ENCODE assay signal across 1 cellular context in the genomic region with DNA sequence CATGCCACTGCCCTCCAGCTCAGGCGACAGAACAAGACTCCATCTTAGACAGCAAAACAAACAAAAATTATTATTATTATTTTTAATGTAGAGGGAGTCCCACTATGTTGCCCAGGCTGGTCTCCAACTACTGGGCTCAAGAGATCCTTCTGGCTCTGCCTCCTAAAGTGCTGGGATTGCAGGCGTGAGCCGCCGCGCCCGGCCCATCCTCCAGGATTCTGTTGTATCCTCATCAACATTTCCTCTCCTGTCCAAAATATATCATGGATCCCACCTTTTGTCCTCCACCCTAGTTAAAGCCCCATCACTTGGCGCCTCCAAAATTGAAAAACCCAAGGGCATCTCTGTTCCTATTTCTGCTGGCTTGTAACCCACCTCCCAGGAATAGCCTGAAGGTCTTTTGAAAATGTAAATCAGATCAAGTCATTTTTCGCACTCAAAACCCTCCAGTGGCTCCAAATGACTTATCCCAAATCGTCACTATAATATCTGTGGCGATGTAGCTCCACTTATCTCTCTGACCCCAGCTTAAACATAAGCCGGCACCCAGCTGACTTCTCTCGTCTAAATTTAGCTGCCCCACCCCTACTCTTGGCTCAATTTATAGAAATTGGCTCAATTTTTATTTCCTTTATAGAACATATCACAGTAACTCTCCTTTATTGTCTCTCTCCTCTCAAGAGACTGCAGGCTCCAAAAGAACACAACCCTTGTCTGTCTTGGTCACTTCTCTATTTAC.
TF ChIP-seq lines count a peak whose summit lies in the region.

No MANE protein-coding gene starts in this region.

TF ChIP-seq in K562, 482 proteins besides CTCF, POLR2A, EP300 and RAD21:
- TF ChIP-seq, protein P1, sequence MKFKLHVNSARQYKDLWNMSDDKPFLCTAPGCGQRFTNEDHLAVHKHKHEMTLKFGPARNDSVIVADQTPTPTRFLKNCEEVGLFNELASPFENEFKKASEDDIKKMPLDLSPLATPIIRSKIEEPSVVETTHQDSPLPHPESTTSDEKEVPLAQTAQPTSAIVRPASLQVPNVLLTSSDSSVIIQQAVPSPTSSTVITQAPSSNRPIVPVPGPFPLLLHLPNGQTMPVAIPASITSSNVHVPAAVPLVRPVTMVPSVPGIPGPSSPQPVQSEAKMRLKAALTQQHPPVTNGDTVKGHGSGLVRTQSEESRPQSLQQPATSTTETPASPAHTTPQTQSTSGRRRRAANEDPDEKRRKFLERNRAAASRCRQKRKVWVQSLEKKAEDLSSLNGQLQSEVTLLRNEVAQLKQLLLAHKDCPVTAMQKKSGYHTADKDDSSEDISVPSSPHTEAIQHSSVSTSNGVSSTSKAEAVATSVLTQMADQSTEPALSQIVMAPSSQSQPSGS (CRISPR knock-in tag; IDR thresholded peaks at IDR 0.05), result no peak
- TF ChIP-seq FOXP1 (CRISPR knock-in tag; IDR thresholded peaks at IDR 0.05) (0 out of 2 replicates have a peak, but pooled peaks have one; percentile 30), SRSF3 (IDR thresholded peaks at IDR 0.05; ENCODE audit: insufficient read depth, low read length) (no peak), TGIF2 (CRISPR knock-in tag; IDR thresholded peaks at IDR 0.05) (no peak), SMARCC2 (IDR thresholded peaks at IDR 0.05; ENCODE audit: low read depth) (no peak), TCF7 (IDR thresholded peaks at IDR 0.05; ENCODE audit: borderline replicate concordance) (no peak), SETDB1 (IDR thresholded peaks at IDR 0.05; ENCODE audit: low read length) (no peak), XRCC5 (IDR thresholded peaks at IDR 0.05; ENCODE audit: low read depth, low read length) (no peak), HDAC1 (IDR thresholded peaks at IDR 0.05) (no peak), MBD2 (IDR thresholded peaks at IDR 0.05; ENCODE audit: borderline replicate concordance, low read depth) (peak; percentile 17; the same call in 1 of the 2 replicates), SMARCB1 (IDR thresholded peaks at IDR 0.05; ENCODE audit: insufficient read length, low read depth) (no peak), KAT8 (IDR thresholded peaks at IDR 0.05; ENCODE audit: low read depth) (no peak), SREBF2 (CRISPR knock-in tag; IDR thresholded peaks at IDR 0.05) (no peak), MEF2A (IDR thresholded peaks at IDR 0.05; ENCODE audit: control insufficient read depth, low read depth, low read length) (peak; percentile 56; the same call in 1 of the 2 replicates), E2F3 (CRISPR knock-in tag; IDR thresholded peaks at IDR 0.05) (no peak), FOXA1 (IDR thresholded peaks at IDR 0.05; ENCODE audit: borderline replicate concordance) (no peak), FOXJ3 (CRISPR knock-in tag; IDR thresholded peaks at IDR 0.05) (no peak), FOXA3 (CRISPR knock-in tag; conservative IDR thresholded peaks at IDR 0.05 in 1 of 2, IDR thresholded peaks at IDR 0.05 in 1 of 2) (0 out of 4 replicates have a peak, but pooled peaks of 1 of the 2 experiments have one; percentile 73), CBFA2T3 (IDR thresholded peaks at IDR 0.05) (peak; percentile 35)
- TF ChIP-seq, protein P2, sequence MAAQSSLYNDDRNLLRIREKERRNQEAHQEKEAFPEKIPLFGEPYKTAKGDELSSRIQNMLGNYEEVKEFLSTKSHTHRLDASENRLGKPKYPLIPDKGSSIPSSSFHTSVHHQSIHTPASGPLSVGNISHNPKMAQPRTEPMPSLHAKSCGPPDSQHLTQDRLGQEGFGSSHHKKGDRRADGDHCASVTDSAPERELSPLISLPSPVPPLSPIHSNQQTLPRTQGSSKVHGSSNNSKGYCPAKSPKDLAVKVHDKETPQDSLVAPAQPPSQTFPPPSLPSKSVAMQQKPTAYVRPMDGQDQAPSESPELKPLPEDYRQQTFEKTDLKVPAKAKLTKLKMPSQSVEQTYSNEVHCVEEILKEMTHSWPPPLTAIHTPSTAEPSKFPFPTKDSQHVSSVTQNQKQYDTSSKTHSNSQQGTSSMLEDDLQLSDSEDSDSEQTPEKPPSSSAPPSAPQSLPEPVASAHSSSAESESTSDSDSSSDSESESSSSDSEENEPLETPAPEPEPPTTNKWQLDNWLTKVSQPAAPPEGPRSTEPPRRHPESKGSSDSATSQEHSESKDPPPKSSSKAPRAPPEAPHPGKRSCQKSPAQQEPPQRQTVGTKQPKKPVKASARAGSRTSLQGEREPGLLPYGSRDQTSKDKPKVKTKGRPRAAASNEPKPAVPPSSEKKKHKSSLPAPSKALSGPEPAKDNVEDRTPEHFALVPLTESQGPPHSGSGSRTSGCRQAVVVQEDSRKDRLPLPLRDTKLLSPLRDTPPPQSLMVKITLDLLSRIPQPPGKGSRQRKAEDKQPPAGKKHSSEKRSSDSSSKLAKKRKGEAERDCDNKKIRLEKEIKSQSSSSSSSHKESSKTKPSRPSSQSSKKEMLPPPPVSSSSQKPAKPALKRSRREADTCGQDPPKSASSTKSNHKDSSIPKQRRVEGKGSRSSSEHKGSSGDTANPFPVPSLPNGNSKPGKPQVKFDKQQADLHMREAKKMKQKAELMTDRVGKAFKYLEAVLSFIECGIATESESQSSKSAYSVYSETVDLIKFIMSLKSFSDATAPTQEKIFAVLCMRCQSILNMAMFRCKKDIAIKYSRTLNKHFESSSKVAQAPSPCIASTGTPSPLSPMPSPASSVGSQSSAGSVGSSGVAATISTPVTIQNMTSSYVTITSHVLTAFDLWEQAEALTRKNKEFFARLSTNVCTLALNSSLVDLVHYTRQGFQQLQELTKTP (IDR thresholded peaks at IDR 0.05; ENCODE audit: low read depth in 1 of 2, partially characterized antibody in 2 of 2), result no peak
- TF ChIP-seq, protein P3, sequence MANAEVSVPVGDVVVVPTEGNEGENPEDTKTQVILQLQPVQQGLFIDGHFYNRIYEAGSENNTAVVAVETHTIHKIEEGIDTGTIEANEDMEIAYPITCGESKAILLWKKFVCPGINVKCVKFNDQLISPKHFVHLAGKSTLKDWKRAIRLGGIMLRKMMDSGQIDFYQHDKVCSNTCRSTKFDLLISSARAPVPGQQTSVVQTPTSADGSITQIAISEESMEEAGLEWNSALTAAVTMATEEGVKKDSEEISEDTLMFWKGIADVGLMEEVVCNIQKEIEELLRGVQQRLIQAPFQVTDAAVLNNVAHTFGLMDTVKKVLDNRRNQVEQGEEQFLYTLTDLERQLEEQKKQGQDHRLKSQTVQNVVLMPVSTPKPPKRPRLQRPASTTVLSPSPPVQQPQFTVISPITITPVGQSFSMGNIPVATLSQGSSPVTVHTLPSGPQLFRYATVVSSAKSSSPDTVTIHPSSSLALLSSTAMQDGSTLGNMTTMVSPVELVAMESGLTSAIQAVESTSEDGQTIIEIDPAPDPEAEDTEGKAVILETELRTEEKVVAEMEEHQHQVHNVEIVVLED (CRISPR knock-in tag; IDR thresholded peaks at IDR 0.05), result no peak
